In the genomic region with DNA sequence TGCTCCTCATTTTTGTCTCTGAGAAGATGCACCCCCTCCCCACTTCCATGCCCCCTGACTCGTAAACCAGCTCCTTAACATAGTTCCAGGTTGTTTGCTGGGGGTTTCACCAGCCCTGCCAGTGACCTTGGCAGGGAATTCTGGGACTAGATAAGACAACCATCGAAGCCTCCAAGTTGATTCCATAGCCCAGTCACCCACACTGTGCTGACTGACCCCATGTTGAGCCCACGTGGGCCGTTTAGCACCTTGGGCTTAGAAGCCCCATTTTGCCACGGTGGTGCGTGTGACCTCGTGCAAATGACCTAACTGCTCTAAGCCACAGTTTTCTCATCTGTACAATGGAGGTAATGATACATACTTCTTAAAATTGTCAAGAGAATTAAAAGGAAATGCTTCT, we compare ENCODE assay signal across 25 cellular contexts. TPM values are rescaled to one million over a fixed set of nuclear protein-coding genes. Genes with fewer than 3 reads are reported as not detected.
DNase-seq lines count a peak whose midpoint lies in the region; ATAC-seq, FAIRE-seq and TF ChIP-seq lines count a peak whose summit lies in the region.
"Had no signal": no experiment of that assay in that cellular context is flagged by ENCODE, and none has a peak within 500 bp of the region (broad histone marks: within the 10 kb centered on the region; RNA-seq: fewer than 3 reads in every experiment).

No MANE protein-coding gene starts in this region.

- H3K4me1 Mint-ChIP-seq in activated T-helper 17 cell treated with anti-CD3 and anti-CD28 coated beads, Interleukin-2, amount 50 U/mL, for 72 hours = peaks cover 10% of the 10 kb centered on the region
- H3K4me1 Mint-ChIP-seq in neural crest cell = peaks cover 25% of the 10 kb centered on the region
- H3K4me1 Mint-ChIP-seq: CD8-positive, alpha-beta memory T cell had no signal

- no peaks in the 10 kb centered on the region for H3K27me3 Mint-ChIP-seq in activated T-helper 17 cell treated with anti-CD3 and anti-CD28 coated beads, Interleukin-2, amount 50 U/mL, for 72 hours
- no peaks in the 10 kb centered on the region for H3K27me3 Mint-ChIP-seq in neural crest cell (ENCODE audit: low read depth)
- H3K27me3 Mint-ChIP-seq: CD4-positive, alpha-beta T cell; CD8-positive, alpha-beta memory T cell had no signal

- H3K36me3 Mint-ChIP-seq in activated T-helper 17 cell treated with anti-CD3 and anti-CD28 coated beads, Interleukin-2, amount 50 U/mL, for 72 hours (ENCODE audit: low read depth) = peaks cover 88% of the 10 kb centered on the region
- H3K36me3 Mint-ChIP-seq in neural crest cell (ENCODE audit: low read depth) = peaks cover 66% of the 10 kb centered on the region

- ATAC-seq in activated T-helper 17 cell treated with anti-CD3 and anti-CD28 coated beads, Interleukin-2, amount 50 U/mL, for 72 hours (replicated peaks) = no peak
- ATAC-seq: A549, HCT116 had no signal

- H3K27ac ChIP-seq in right atrium auricular region = no peak overlapping the region
- H3K27ac ChIP-seq in left ventricle myocardium inferior (replicated peaks) = no peak overlapping the region
- no peak overlapping the region for H3K27ac ChIP-seq in kidney (ENCODE audit: low read depth in 2 of 2, low read length in 2 of 2)
- H3K27ac ChIP-seq: A549; BLaER1 treated with 17β-estradiol and CSF1 and Interleukin-3, amounts not matched to agents 10 nM and 100 nM had no signal

- intact Hi-C loops in left ventricle myocardium inferior (cut with micrococcal nuclease) (no loop called here), kidney (cut with DNase I) (no loop called here)

- H3K9me3 Mint-ChIP-seq in activated T-helper 17 cell treated with anti-CD3 and anti-CD28 coated beads, Interleukin-2, amount 50 U/mL, for 72 hours = no peaks in the 10 kb centered on the region
- peaks cover 3% of the 10 kb centered on the region for H3K9me3 Mint-ChIP-seq in neural crest cell
- H3K9me3 Mint-ChIP-seq: CD4-positive, alpha-beta T cell; CD8-positive, alpha-beta memory T cell had no signal

- H3K4me3 Mint-ChIP-seq in activated T-helper 17 cell treated with anti-CD3 and anti-CD28 coated beads, Interleukin-2, amount 50 U/mL, for 72 hours = no peak overlapping the region
- H3K4me3 Mint-ChIP-seq in neural crest cell = no peak overlapping the region
- H3K4me3 Mint-ChIP-seq: CD14-positive monocyte; CD4-positive, alpha-beta T cell; CD8-positive, alpha-beta memory T cell; H9 had no signal

- no peaks in the 10 kb centered on the region for H3K9me3 ChIP-seq in right atrium auricular region
- no peaks in the 10 kb centered on the region for H3K9me3 ChIP-seq in left ventricle myocardium inferior (replicated peaks)
- H3K9me3 ChIP-seq in kidney (ENCODE audit: control insufficient read depth in 1 of 2, low read length in 2 of 2) = no peaks in the 10 kb centered on the region
- H3K9me3 ChIP-seq: A549, BE2C had no signal

- FAIRE-seq in kidney (lab: Jason Lieb, UNC) = no peak
- FAIRE-seq: A549, D721Med, GM12891, GM18507 had no signal

- H3K27me3 ChIP-seq in right atrium auricular region = no peaks in the 10 kb centered on the region
- no peaks in the 10 kb centered on the region for H3K27me3 ChIP-seq in left ventricle myocardium inferior (ENCODE audit: low read depth)
- H3K27me3 ChIP-seq: BE2C; BLaER1 treated with 17β-estradiol and CSF1 and Interleukin-3, amounts not matched to agents 10 nM and 100 nM had no signal

- H3K4me3 ChIP-seq in right atrium auricular region = no peak overlapping the region
- no peak overlapping the region for H3K4me3 ChIP-seq in left ventricle myocardium inferior
- no peak overlapping the region for H3K4me3 ChIP-seq in kidney (ENCODE audit: low read length in 2 of 2)
- H3K4me3 ChIP-seq: A549; BLaER1 treated with 17β-estradiol and CSF1 and Interleukin-3, amounts not matched to agents 10 nM and 100 nM had no signal

- peak overlapping the region; percentile 22 for H3K27ac Mint-ChIP-seq in activated T-helper 17 cell treated with anti-CD3 and anti-CD28 coated beads, Interleukin-2, amount 50 U/mL, for 72 hours
- H3K27ac Mint-ChIP-seq in neural crest cell (ENCODE audit: unreplicated experiment) = peak overlapping the region; percentile 57
- H3K27ac Mint-ChIP-seq: CD14-positive monocyte; CD4-positive, alpha-beta T cell; H9 had no signal

- peak; percentile 9 for DNase-seq in activated CD8-positive, alpha-beta memory T cell treated with anti-CD3 and anti-CD28 coated beads for 24 hours
- no peak for DNase-seq in activated CD8-positive, alpha-beta memory T cell treated with anti-CD3 and anti-CD28 coated beads, Interleukin-2, amount 50 U/mL, for 48 hours
- DNase-seq in right atrium auricular region (ENCODE audit: low spot score) (peak; percentile 30), left ventricle myocardium inferior (no peak), neural crest cell (ENCODE audit: low read depth, low spot score) (no peak), kidney (no peak)
- DNase-seq: 8988T; ACHN; AML-193; BE2C; CD4-positive, alpha-beta T cell; CD8-positive, alpha-beta memory T cell; DMS 273 treated with DMSO at 0.1 percent for 48 hours; DMS79; EL; GDM1; H9 had no signal

- H3K36me3 ChIP-seq in right atrium auricular region = no peaks in the 10 kb centered on the region
- H3K36me3 ChIP-seq in left ventricle myocardium inferior = no peaks in the 10 kb centered on the region
- H3K36me3 ChIP-seq in kidney (ENCODE audit: control insufficient read depth in 1 of 2, insufficient read depth in 2 of 2, low read length in 2 of 2) = peaks cover 4 to 5% of the 10 kb centered on the region in 2 donors

- TF ChIP-seq CTCF in right atrium auricular region (IDR thresholded peaks at IDR 0.05) = no peak
- no peak for TF ChIP-seq CTCF in left ventricle myocardium inferior (IDR thresholded peaks at IDR 0.05; ENCODE audit: borderline replicate concordance)
- TF ChIP-seq CTCF in neural crest cell (conservative IDR thresholded peaks at IDR 0.05) = no peak
- TF ChIP-seq CTCF in kidney (IDR thresholded peaks at IDR 0.05; ENCODE audit: borderline replicate concordance, extremely low read depth, insufficient read depth) = no peak

- H3K9ac ChIP-seq in kidney (ENCODE audit: low read length in 2 of 2) = no peak overlapping the region
- H3K9ac ChIP-seq: BLaER1 treated with 17β-estradiol and CSF1 and Interleukin-3, amounts not matched to agents 10 nM and 100 nM had no signal

- no peaks in the 10 kb centered on the region for H3K4me1 ChIP-seq in right atrium auricular region
- H3K4me1 ChIP-seq in left ventricle myocardium inferior = peaks cover 7% of the 10 kb centered on the region
- H3K4me1 ChIP-seq in kidney (ENCODE audit: control insufficient read depth in 1 of 2, insufficient read depth in 1 of 2, low read depth in 1 of 2, low read length in 2 of 2) = peaks cover 2 to 11% of the 10 kb centered on the region in 2 donors
- H3K4me1 ChIP-seq: A549 had no signal

RNA-seq across cellular contexts. Expression of a gene that starts 24.6 kb away (rescaled TPM):
- total RNA-seq in right atrium auricular region (under 1 TPM; 0.31 to 0.78 TPM), left ventricle myocardium inferior (0.77 TPM), neural crest cell (164 and 166 TPM in 2 replicates), kidney (22.4 TPM)
- total RNA-seq in activated T-helper 17 cell treated with anti-CD3 and anti-CD28 coated beads, Interleukin-2, amount 50 U/mL, for 72 hours = 10 to 100 TPM; 14.1 to 62.2 TPM
- 141 TPM for polyA plus RNA-seq in kidney (ENCODE audit: insufficient read depth, low read depth, low replicate concordance)

Comparison
In these comparisons a context has a peak if more than half of its experiments do, and no peak if none do; other contexts are left out.
1. DNase-seq: peak in activated CD8-positive, alpha-beta memory T cell treated with anti-CD3 and anti-CD28 coated beads for 24 hours (single experiment) and right atrium auricular region (single experiment); none in activated CD8-positive, alpha-beta memory T cell treated with anti-CD3 and anti-CD28 coated beads, Interleukin-2, amount 50 U/mL, for 48 hours (single experiment), left ventricle myocardium inferior (single experiment), neural crest cell (single experiment) and kidney (single experiment).